ENCODE assay signal across 8 cellular contexts in genomic region chr7:128863433-128863989, GRCh38. TPM values are rescaled to one million over a fixed set of nuclear protein-coding genes. Genes with fewer than 3 reads are reported as not detected.
DNase-seq lines count a peak whose midpoint lies in the region; ATAC-seq, FAIRE-seq and TF ChIP-seq lines count a peak whose summit lies in the region.

No MANE protein-coding gene starts in this region.

- H3K27me3 ChIP-seq in body of pancreas = no peaks in the 10 kb centered on the region

- TF ChIP-seq POLR2A in body of pancreas (IDR thresholded peaks at IDR 0.05) = no peak

- H3K36me3 ChIP-seq in SK-N-MC (ENCODE audit: insufficient read depth, low read length) = no peaks in the 10 kb centered on the region; the same call in 1 of the 2 replicates
- H3K36me3 ChIP-seq in body of pancreas (replicated peaks in 1 of 2; ENCODE audit: insufficient read depth in 1 of 2, low read depth in 2 of 2) = no peaks in the 10 kb centered on the region
- peaks cover 0 to 16% of the 10 kb centered on the region in 2 donors for H3K36me3 ChIP-seq in kidney (ENCODE audit: control insufficient read depth in 1 of 2, insufficient read depth in 2 of 2, low read length in 2 of 2)

- WGBS in body of pancreas, 2 donors = 0% methylated on average over 6 of the region's 6 CpGs

- FAIRE-seq in kidney (lab: Jason Lieb, UNC) = no peak

- peak overlapping the region; percentile 80 for H3K9ac ChIP-seq in SK-N-MC (ENCODE audit: insufficient read length)
- peak overlapping the region; percentile 80 to 99 for H3K9ac ChIP-seq in kidney (ENCODE audit: low read length in 2 of 2)

- DNase-seq in DMS79 treated with DMSO at 0.1 percent for 48 hours (lab: John Stamatoyannopoulos, UW) = peak; percentile 26
- DNase-seq in Jurkat, Clone E6-1 (ENCODE audit: low read depth, low spot score) = peak; percentile 69
- DNase-seq in SK-N-MC (ENCODE audit: low read depth, low spot score) = no peak
- peak; percentile 40 to 55 (median 43) for DNase-seq in body of pancreas
- DNase-seq in kidney = no peak
- peak; percentile 16 for DNase-seq in stimulated activated CD4-positive, alpha-beta T cell treated with anti-CD3 and anti-CD28 coated beads, Interleukin-2, amount 100 ng/mL, for 4 hours (ENCODE audit: low read depth)

- ATAC-seq in GM21515 (IDR thresholded peaks at IDR 0.05; ENCODE audit: unreplicated experiment) (peak; percentile 37), body of pancreas (peak; percentile 15), GM18519 (IDR thresholded peaks at IDR 0.05; ENCODE audit: low FRiP score, unreplicated experiment) (no peak)

- peak in 6 of 7 experiments; percentile 18 to 45 (median 32) for TF ChIP-seq CTCF in body of pancreas (IDR thresholded peaks at IDR 0.05)
- peak; percentile 13 for TF ChIP-seq CTCF in kidney (IDR thresholded peaks at IDR 0.05; ENCODE audit: borderline replicate concordance, extremely low read depth, insufficient read depth)

- H3K27ac ChIP-seq in SK-N-MC (no peak overlapping the region), body of pancreas (peak overlapping the region in 2 of 4 donors; percentile 33 to 67), kidney (ENCODE audit: low read depth in 2 of 2, low read length in 2 of 2) (peak overlapping the region; percentile 94 to 95)

- intact Hi-C loops in body of pancreas (cut with DNase I) = no loop called here
- intact Hi-C loops in kidney (cut with DNase I) = no loop called here

- H3K4me3 ChIP-seq in Jurkat, Clone E6-1 (ENCODE audit: low read length) = peak overlapping the region; percentile 78
- peak overlapping the region; percentile 97 for H3K4me3 ChIP-seq in SK-N-MC
- peak overlapping the region; percentile 78 to 86 for H3K4me3 ChIP-seq in body of pancreas
- peak overlapping the region; percentile 81 to 99 for H3K4me3 ChIP-seq in kidney (ENCODE audit: low read length in 2 of 2)

- H3K9me3 ChIP-seq in SK-N-MC (ENCODE audit: low read depth, low read length) = no peaks in the 10 kb centered on the region
- H3K9me3 ChIP-seq in body of pancreas = no peaks in the 10 kb centered on the region
- no peaks in the 10 kb centered on the region for H3K9me3 ChIP-seq in kidney (ENCODE audit: control insufficient read depth in 1 of 2, low read length in 2 of 2)

- H3K4me1 ChIP-seq in body of pancreas (peaks cover 19% of the 10 kb centered on the region), kidney (ENCODE audit: control insufficient read depth in 1 of 2, insufficient read depth in 1 of 2, low read depth in 1 of 2, low read length in 2 of 2) (peaks cover 7 to 17% of the 10 kb centered on the region in 2 donors)

RNA-seq across cellular contexts. Expression of gene ATP6V1F, which starts 0.9 kb away (rescaled TPM):
- 388 TPM for polyA plus RNA-seq in Jurkat, Clone E6-1 (2012; ENCODE audit: insufficient read depth, insufficient read length)
- total RNA-seq in body of pancreas = 10 to 100 TPM; 36.3 to 45.8 TPM
- 161 TPM for total RNA-seq in kidney
- polyA plus RNA-seq in kidney (ENCODE audit: insufficient read depth, low read depth, low replicate concordance) = 684 TPM

RNA-seq across cellular contexts. Expression of gene FLNC, which starts 33.3 kb away (rescaled TPM):
- polyA plus RNA-seq in Jurkat, Clone E6-1 (2012; ENCODE audit: insufficient read depth, insufficient read length) = 0.63 TPM
- total RNA-seq in body of pancreas (1 to 10 TPM; 1.8 to 4.0 TPM), kidney (12.2 TPM)
- polyA plus RNA-seq in kidney (ENCODE audit: insufficient read depth, low read depth, low replicate concordance) = 2.8 TPM

RNA-seq across cellular contexts. Expression of gene KCP, which starts 47.0 kb away (rescaled TPM):
- 2.0 TPM for polyA plus RNA-seq in Jurkat, Clone E6-1 (2012; ENCODE audit: insufficient read depth, insufficient read length)
- total RNA-seq in body of pancreas = under 1 TPM in 1 of 2 donors, not detected in 1; 0.33 TPM
- total RNA-seq in kidney = 44.6 TPM
- 7.7 TPM for polyA plus RNA-seq in kidney (ENCODE audit: insufficient read depth, low read depth, low replicate concordance)

Comparison
In these comparisons a context has a peak if more than half of its experiments do, and no peak if none do; other contexts are left out.
1. DNase-seq: peak in DMS79 treated with DMSO at 0.1 percent for 48 hours (single experiment), Jurkat, Clone E6-1 (single experiment), body of pancreas (4 of 4) and stimulated activated CD4-positive, alpha-beta T cell treated with anti-CD3 and anti-CD28 coated beads, Interleukin-2, amount 100 ng/mL, for 4 hours (single experiment); none in SK-N-MC (single experiment) and kidney (single experiment).
2. RNA of gene KCP, which starts 47.0 kb away (total RNA-seq): 44.6 TPM in kidney (single experiment); 0.33 TPM in body of pancreas; every median in the first group is over 10 times any median in the second.
3. Peak in every context shown above with its lines, with median percentiles within 50 percentile points of each other: H3K4me3 ChIP-seq.